ENCODE assay signal across 1 cellular context in the genomic region with DNA sequence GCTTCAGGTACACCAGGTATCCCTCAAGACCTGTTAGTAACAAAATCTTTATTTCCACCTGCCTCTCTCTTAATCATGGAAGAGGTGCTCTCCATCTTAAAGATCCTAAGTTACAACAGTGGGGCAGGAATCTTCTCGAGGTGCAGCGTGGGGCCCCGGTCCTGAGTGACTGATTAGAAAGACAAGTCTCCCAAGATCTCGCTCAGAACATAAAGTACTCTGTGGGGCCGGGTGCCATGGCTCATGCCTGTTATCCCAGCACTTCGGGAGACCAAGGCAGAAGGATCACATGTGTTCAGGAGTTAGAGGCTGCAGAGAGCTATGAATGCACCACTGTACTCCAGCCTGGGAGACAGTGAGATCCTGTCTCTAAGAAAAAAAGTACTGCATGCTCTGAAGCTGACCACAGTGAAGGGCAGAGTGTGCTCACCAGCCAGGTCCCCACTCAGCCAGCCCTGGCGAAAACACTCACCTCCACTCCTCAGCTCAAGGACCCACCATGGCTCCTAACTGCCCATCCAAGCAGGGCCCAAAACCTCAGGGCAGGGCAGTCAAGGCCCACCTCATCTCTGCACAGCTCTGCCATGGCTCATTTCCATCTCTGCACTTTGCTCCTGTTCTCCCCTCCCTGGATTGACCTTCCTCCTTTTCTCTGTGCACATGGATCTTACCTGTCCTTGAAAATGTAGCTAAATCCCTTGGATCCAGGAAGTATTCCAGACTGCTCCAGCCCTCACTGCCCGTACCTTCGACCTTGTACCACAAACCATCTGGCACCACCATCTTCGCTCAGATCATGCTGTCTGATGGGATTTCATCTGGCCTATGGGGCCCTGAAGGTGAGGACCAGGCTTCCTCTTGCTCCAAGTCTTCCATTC.
TF ChIP-seq lines count a peak whose summit lies in the region.

No MANE protein-coding gene starts in this region.

TF ChIP-seq in SK-N-SH, 30 proteins besides CTCF, POLR2A, EP300 and RAD21:
- no peak for TF ChIP-seq YY1 (IDR thresholded peaks at IDR 0.05; ENCODE audit: low read depth)
- no peak for TF ChIP-seq ELF1 (IDR thresholded peaks at IDR 0.05)
- TF ChIP-seq NRF1 (IDR thresholded peaks at IDR 0.05; ENCODE audit: low read depth, low read length), result no peak
- TF ChIP-seq GABPA (IDR thresholded peaks at IDR 0.05; ENCODE audit: low read depth), result no peak
- TF ChIP-seq SIN3A (IDR thresholded peaks at IDR 0.05; ENCODE audit: borderline replicate concordance, low read depth, low read length), result no peak
- TF ChIP-seq USF2 (IDR thresholded peaks at IDR 0.05; ENCODE audit: borderline replicate concordance, low read depth, low read length), result no peak
- TF ChIP-seq EZH2phosphoT487 (IDR thresholded peaks at IDR 0.05; ENCODE audit: borderline replicate concordance, low read depth), result no peak
